In the genomic region with DNA sequence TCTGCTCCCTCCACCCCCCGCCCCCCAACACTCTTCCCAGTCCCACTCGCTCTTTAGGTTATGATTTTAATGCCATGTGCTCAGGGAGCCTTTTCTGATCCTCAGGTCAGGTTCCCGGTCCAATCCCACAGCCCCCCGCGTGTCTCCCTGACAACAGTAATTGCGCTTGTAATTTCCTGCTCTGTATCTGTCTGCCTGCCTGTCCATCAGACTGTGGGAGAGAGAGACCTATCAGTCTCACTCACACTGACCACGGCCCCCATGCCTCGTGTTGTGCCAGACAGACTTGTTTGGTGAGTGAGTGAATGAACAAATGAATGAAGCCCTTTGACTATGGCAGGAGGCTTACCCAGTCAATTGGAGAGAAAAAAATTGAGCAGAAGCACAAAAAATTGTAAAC, we compare ENCODE assay signal across 10 cellular contexts. TPM values are rescaled to one million over a fixed set of nuclear protein-coding genes. Genes with fewer than 3 reads are reported as not detected.
A peak's percentile ranks its signal among the peaks of the same experiment; 100 is the strongest.
DNase-seq lines count a peak whose midpoint lies in the region; FAIRE-seq and TF ChIP-seq lines count a peak whose summit lies in the region.
"Had no signal": no experiment of that assay in that cellular context is flagged by ENCODE, and none has a peak within 500 bp of the region (broad histone marks: within the 10 kb centered on the region; RNA-seq: fewer than 3 reads in every experiment).

No MANE protein-coding gene starts in this region.

- peak overlapping the region; percentile 2 for H3K4me2 ChIP-seq in Loucy (ENCODE audit: low read depth, low read length, poor library complexity, severe bottlenecking)

- H3K4me1 ChIP-seq in Loucy (ENCODE audit: insufficient read depth, low read length, poor library complexity, severe bottlenecking): peaks cover 51% of the 10 kb centered on the region

- peaks cover 72% of the 10 kb centered on the region for H3K4me1 Mint-ChIP-seq in progenitor cell of endocrine pancreas (ENCODE audit: low read depth)

- peak overlapping the region; percentile 38 for H3K4me3 Mint-ChIP-seq in progenitor cell of endocrine pancreas (ENCODE audit: low read depth)
- H3K4me3 Mint-ChIP-seq: H9 had no signal

- peak; percentile 44 for DNase-seq in DMS53 (lab: John Stamatoyannopoulos, UW)
- DNase-seq in DMS53 treated with DMSO at 0.1 percent for 48 hours (lab: John Stamatoyannopoulos, UW; ENCODE audit: unreplicated experiment): no peak
- no peak for DNase-seq in caudate nucleus (lab: John Stamatoyannopoulos, UW)
- no peak for DNase-seq in progenitor cell of endocrine pancreas (ENCODE audit: low spot score, unreplicated experiment)
- DNase-seq in GM10266 (ENCODE audit: extremely low spot score): no peak
- no peak for DNase-seq in urothelium cell line (ENCODE audit: low spot score)
- DNase-seq in H7: no peak
- DNase-seq: H9, SIG-M5 had no signal

- no peak overlapping the region for H2AFZ ChIP-seq in Loucy (ENCODE audit: low read length)

- H3F3A ChIP-seq in Loucy (ENCODE audit: low read depth): 0 out of 2 replicates have a peak, but pooled peaks cover 4% of the 10 kb centered on the region

- no peaks in the 10 kb centered on the region for H3K36me3 Mint-ChIP-seq in progenitor cell of endocrine pancreas (ENCODE audit: insufficient read depth)

- no peaks in the 10 kb centered on the region for H3K9me2 ChIP-seq in Loucy (replicated peaks; ENCODE audit: low read depth, low read length)

- no peak for FAIRE-seq in urothelium cell line (lab: Jason Lieb, UNC)

- no peaks in the 10 kb centered on the region for H3K9me3 Mint-ChIP-seq in progenitor cell of endocrine pancreas (ENCODE audit: low read depth)
- H3K9me3 Mint-ChIP-seq: H9 had no signal

- no peaks in the 10 kb centered on the region for H3K27me3 Mint-ChIP-seq in progenitor cell of endocrine pancreas

- peaks cover under 1% of the 10 kb centered on the region; the same call in 1 of the 2 replicates for H3K79me2 ChIP-seq in Loucy (ENCODE audit: insufficient read depth, low read length)

- H3K27ac ChIP-seq in caudate nucleus (ENCODE audit: low read depth, low read length): peak overlapping the region; percentile 61

- H3K27me3 ChIP-seq in Loucy (ENCODE audit: insufficient read depth, low read length, poor library complexity, severe bottlenecking) (no peaks in the 10 kb centered on the region), H7 (ENCODE audit: control insufficient read depth, insufficient read depth, low read length) (peaks cover 16% of the 10 kb centered on the region)

- H3K36me3 ChIP-seq in Loucy (ENCODE audit: insufficient read depth, low read length) (no peaks in the 10 kb centered on the region), H7 (replicated peaks; ENCODE audit: control insufficient read depth, insufficient read depth, low read length) (no peaks in the 10 kb centered on the region)

- no peak overlapping the region for H3K9ac ChIP-seq in Loucy (ENCODE audit: low read depth, low read length, poor library complexity, severe bottlenecking)

- H3K27ac Mint-ChIP-seq in progenitor cell of endocrine pancreas: no peak overlapping the region

- H3K4me3 ChIP-seq in Loucy (ENCODE audit: low read length, poor library complexity, severe bottlenecking) (no peak overlapping the region), H7 (ENCODE audit: insufficient read depth, low read depth, low read length) (no peak overlapping the region)

- H3K9me3 ChIP-seq in Loucy (ENCODE audit: insufficient read depth, low read depth, low read length): no peaks in the 10 kb centered on the region

- no peaks in the 10 kb centered on the region for H4K20me1 ChIP-seq in Loucy (ENCODE audit: insufficient read depth, low read length, poor library complexity, severe bottlenecking)

- no peak for TF ChIP-seq CTCF in Loucy (conservative IDR thresholded peaks at IDR 0.05; ENCODE audit: low read length)
- TF ChIP-seq CTCF in progenitor cell of endocrine pancreas (IDR thresholded peaks at IDR 0.05; ENCODE audit: unreplicated experiment): no peak
- TF ChIP-seq CTCF in GM10266 (IDR thresholded peaks at IDR 0.05; ENCODE audit: control insufficient read depth, insufficient read depth, low read depth, missing control alignments): no peak

RNA-seq across cellular contexts. Expression of gene ECE1, which starts 50.8 kb away (rescaled TPM):
- total RNA-seq in progenitor cell of endocrine pancreas: 200 and 217 TPM in 2 replicates
- total RNA-seq in H7 (2014; rRNA removed; shearing (Covaris generic)): 46.4 and 53.8 TPM in 2 replicates
